Comparison of ENCODE assay signal across 11 cellular contexts in the genomic region with DNA sequence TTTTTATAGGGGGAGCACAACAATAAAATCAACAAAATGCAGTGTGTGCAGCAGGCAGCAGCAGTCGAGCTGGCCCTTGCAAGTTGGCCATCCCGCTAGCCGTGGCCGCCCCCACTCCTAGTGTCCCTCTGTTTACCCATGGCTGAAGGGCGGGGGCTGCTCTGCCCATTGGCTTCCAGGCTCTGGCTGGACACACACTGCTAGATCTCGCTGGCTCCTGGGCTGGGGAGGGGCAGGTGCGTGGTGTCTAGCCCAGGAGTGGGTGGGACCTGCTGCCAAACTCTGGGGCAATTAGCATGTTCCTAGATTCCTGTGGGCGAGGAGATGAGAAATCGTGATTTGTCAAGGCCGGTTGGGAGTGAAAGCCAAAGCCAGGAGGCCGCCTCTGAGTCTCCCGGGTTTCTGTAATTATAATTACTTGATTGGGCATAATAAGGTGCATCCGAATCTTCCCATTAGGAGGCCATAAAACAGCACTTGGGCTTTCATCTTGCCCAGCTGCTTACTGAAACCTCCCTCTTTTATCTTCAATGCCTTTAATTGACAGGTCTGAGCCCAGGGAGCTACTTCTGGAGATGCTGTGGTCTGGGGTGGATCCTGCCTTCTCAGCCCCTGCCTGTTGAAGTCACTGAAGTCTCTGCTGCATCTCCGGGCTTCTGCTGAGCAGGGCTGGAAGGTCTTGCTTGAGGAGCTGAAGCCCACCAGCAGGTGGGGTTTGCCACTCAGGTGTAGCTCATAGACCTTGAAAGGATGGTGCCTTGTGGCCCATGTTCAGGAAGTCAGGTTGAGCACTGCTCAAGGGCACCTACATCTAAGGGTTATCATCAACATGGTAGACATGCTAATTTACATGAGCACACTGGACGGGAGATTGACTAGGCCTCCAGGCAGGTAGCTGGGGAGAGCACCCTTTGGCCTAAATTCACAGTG. TPM values are rescaled to one million over a fixed set of nuclear protein-coding genes. Genes with fewer than 3 reads are reported as not detected.
DNase-seq lines count a peak whose midpoint lies in the region; ATAC-seq and TF ChIP-seq lines count a peak whose summit lies in the region.
"Had no signal": no experiment of that assay in that cellular context is flagged by ENCODE, and none has a peak within 500 bp of the region (broad histone marks: within the 10 kb centered on the region; RNA-seq: fewer than 3 reads in every experiment).

No MANE protein-coding gene starts in this region.

- no peak overlapping the region for H3K4me3 Mint-ChIP-seq in activated CD4-positive, alpha-beta memory T cell treated with anti-CD3 and anti-CD28 coated beads for 36 hours
- H3K4me3 Mint-ChIP-seq: central memory CD8-positive, alpha-beta T cell; neural crest cell had no signal

- BruUV-seq in HCT116 (replicated peaks; lab: Mats Ljungman, UMichigan): no TSS peak

- H3K27me3 Mint-ChIP-seq in activated CD4-positive, alpha-beta memory T cell treated with anti-CD3 and anti-CD28 coated beads for 36 hours: no peaks in the 10 kb centered on the region
- H3K27me3 Mint-ChIP-seq: central memory CD8-positive, alpha-beta T cell had no signal

- peak; percentile 33 to 47 (median 44); a peak in 4 of 6 replicates for TF ChIP-seq CTCF in HCT116 (IDR thresholded peaks at IDR 0.05 in 2 of 3, conservative IDR thresholded peaks at IDR 0.05 in 1 of 3; ENCODE audit: borderline replicate concordance in 1 of 3, insufficient read depth in 1 of 3, low read depth in 2 of 3, low read length in 2 of 3)
- TF ChIP-seq CTCF in GM20000 (IDR thresholded peaks at IDR 0.05; ENCODE audit: extremely low read depth, missing control alignments): no peak
- no peak for TF ChIP-seq CTCF in spleen (IDR thresholded peaks at IDR 0.05 in 8 of 11, conservative IDR thresholded peaks at IDR 0.05 in 3 of 11)

- H3K36me3 Mint-ChIP-seq in activated CD4-positive, alpha-beta memory T cell treated with anti-CD3 and anti-CD28 coated beads for 36 hours: no peaks in the 10 kb centered on the region

- peak; percentile 67 for TF ChIP-seq RAD21 in HCT116 (IDR thresholded peaks at IDR 0.05; ENCODE audit: low read depth)

- H3K9ac ChIP-seq in BLaER1 (no peak overlapping the region), HCT116 (ENCODE audit: low read length) (no peak overlapping the region)

- CTCF ChIA-PET in HCT116 (lab: Charles Lee): interaction anchor here (0.8 to 1.5 kb wide), 5 partner anchors 9 to 232 kb away, joined by 3 to 17 read pairs (median 4); no protein-coding TSS in a partner anchor
- CTCF ChIA-PET in activated CD4-positive, alpha-beta memory T cell treated with anti-CD3 and anti-CD28 coated beads for 36 hours (lab: Charles Lee): interaction anchor here (0.8 to 15.9 kb wide), 7 partner anchors 8 to 236 kb away, joined by 3 to 418 read pairs (median 3); no protein-coding TSS in a partner anchor

- H3K4me3 ChIP-seq in BLaER1 (no peak overlapping the region), HCT116 (replicated peaks in 1 of 2; ENCODE audit: low read depth in 1 of 2, low read length in 2 of 2) (no peak overlapping the region), spleen (no peak overlapping the region)

- peaks cover 14% of the 10 kb centered on the region for H3K9me3 Mint-ChIP-seq in activated CD4-positive, alpha-beta memory T cell treated with anti-CD3 and anti-CD28 coated beads for 36 hours
- H3K9me3 Mint-ChIP-seq: central memory CD8-positive, alpha-beta T cell had no signal

- intact Hi-C loops in HCT116 (cut with micrococcal nuclease): no loop called here
- intact Hi-C loops in activated CD4-positive, alpha-beta memory T cell treated with anti-CD3 and anti-CD28 coated beads for 36 hours (cut with micrococcal nuclease): no loop called here
- intact Hi-C loops in spleen (cut with DNase I; ENCODE audit: low total_unique reads): no loop called here

- no peaks in the 10 kb centered on the region for H3K79me2 ChIP-seq in HCT116 (ENCODE audit: insufficient read depth, low read length)

- POLR2A ChIA-PET in HCT116 (lab: Charles Lee): no interaction called here
- POLR2A ChIA-PET in activated CD4-positive, alpha-beta memory T cell treated with anti-CD3 and anti-CD28 coated beads for 36 hours (lab: Charles Lee): interaction anchor here (1.3 kb wide), 1 partner anchor 180 kb away, joined by 3 read pairs; no protein-coding TSS in a partner anchor

- RAD21 ChIA-PET in HCT116 (lab: Charles Lee; ENCODE audit: low non-redundant PET in 1 of 2, low total read pairs in 2 of 2, uncharacterized antibody in 2 of 2, unreplicated experiment in 2 of 2): interaction anchor here in 1 of 2 experiments (1.3 kb wide), 1 partner anchor 229 kb away, joined by 3 read pairs; no protein-coding TSS in a partner anchor

- 89 to 95% (median 93%) methylated on average over 15 of the region's 15 CpGs for WGBS in spleen, 5 donors

- H3K9me3 ChIP-seq in BLaER1 (peaks cover 14% of the 10 kb centered on the region), HCT116 (ENCODE audit: control insufficient read depth in 1 of 2, insufficient read depth in 1 of 2, low read depth in 1 of 2, low read length in 2 of 2) (no peaks in the 10 kb centered on the region), spleen (peaks cover 0 to 9% (median 3%) of the 10 kb centered on the region in 8 donors)

- peak; percentile 78 for ATAC-seq in HCT116

- H3K4me2 ChIP-seq in BLaER1 (peak overlapping the region; percentile 13; the same call in 1 of the 2 replicates), HCT116 (ENCODE audit: low read length) (no peak overlapping the region)

- no peaks in the 10 kb centered on the region for H3K9me2 ChIP-seq in HCT116 (ENCODE audit: insufficient read depth)

- H3K36me3 ChIP-seq in BLaER1: no peaks in the 10 kb centered on the region
- no peaks in the 10 kb centered on the region for H3K36me3 ChIP-seq in HCT116 (ENCODE audit: control insufficient read depth in 1 of 2, insufficient read depth in 2 of 2, low read length in 2 of 2)
- no peaks in the 10 kb centered on the region for H3K36me3 ChIP-seq in spleen

- H3K4me1 ChIP-seq in BLaER1: peaks cover 35% of the 10 kb centered on the region
- H3K4me1 ChIP-seq in HCT116 (ENCODE audit: control insufficient read depth in 1 of 2, insufficient read depth in 2 of 2, low read length in 2 of 2): no peaks in the 10 kb centered on the region
- H3K4me1 ChIP-seq in spleen: peaks cover 0 to 3% (median 0%) of the 10 kb centered on the region in 6 donors

- TF ChIP-seq POLR2A in HCT116 (IDR thresholded peaks at IDR 0.05; ENCODE audit: borderline replicate concordance, extremely low read depth, insufficient read depth, insufficient read length) (no peak), spleen (IDR thresholded peaks at IDR 0.05) (no peak)

- H3K27me3 ChIP-seq in BLaER1 (no peaks in the 10 kb centered on the region), HCT116 (ENCODE audit: insufficient read depth, low read length) (no peaks in the 10 kb centered on the region), spleen (replicated peaks in 1 of 7) (no peaks in the 10 kb centered on the region)

- H4K20me1 ChIP-seq in BLaER1 (no peaks in the 10 kb centered on the region), HCT116 (ENCODE audit: insufficient read depth) (no peaks in the 10 kb centered on the region)

- no peaks in the 10 kb centered on the region for H3K4me1 Mint-ChIP-seq in activated CD4-positive, alpha-beta memory T cell treated with anti-CD3 and anti-CD28 coated beads for 36 hours (ENCODE audit: low read depth)
- H3K4me1 Mint-ChIP-seq: neural crest cell had no signal

- no peak overlapping the region for H3K27ac Mint-ChIP-seq in activated CD4-positive, alpha-beta memory T cell treated with anti-CD3 and anti-CD28 coated beads for 36 hours

- H2AFZ ChIP-seq in HCT116 (ENCODE audit: low read depth, low read length, poor library complexity, severe bottlenecking): no peak overlapping the region

- H3K27ac ChIP-seq in BLaER1 (no peak overlapping the region), HCT116 (ENCODE audit: low read depth, low read length) (no peak overlapping the region), spleen (no peak overlapping the region)

- no peak for DNase-seq in HCT116 (ENCODE audit: low read depth, low spot score)
- DNase-seq in activated CD4-positive, alpha-beta memory T cell treated with anti-CD3 and anti-CD28 coated beads for 36 hours: peak; percentile 44
- peak; percentile 87 for DNase-seq in islet precursor cell
- DNase-seq in GM20000 (ENCODE audit: low spot score): no peak
- DNase-seq in LoVo (ENCODE audit: low spot score): no peak
- no peak for DNase-seq in NCI-H2107 (lab: John Stamatoyannopoulos, UW)
- no peak for DNase-seq in spleen
- DNase-seq: hippocampal formation had no signal

TF ChIP-seq in HCT116, 20 proteins besides CTCF, POLR2A, EP300 and RAD21:
- no peak for TF ChIP-seq TCF7L2 (IDR thresholded peaks at IDR 0.05; ENCODE audit: borderline replicate concordance, extremely low read depth, insufficient read depth, insufficient read length)
- TF ChIP-seq, protein P1, sequence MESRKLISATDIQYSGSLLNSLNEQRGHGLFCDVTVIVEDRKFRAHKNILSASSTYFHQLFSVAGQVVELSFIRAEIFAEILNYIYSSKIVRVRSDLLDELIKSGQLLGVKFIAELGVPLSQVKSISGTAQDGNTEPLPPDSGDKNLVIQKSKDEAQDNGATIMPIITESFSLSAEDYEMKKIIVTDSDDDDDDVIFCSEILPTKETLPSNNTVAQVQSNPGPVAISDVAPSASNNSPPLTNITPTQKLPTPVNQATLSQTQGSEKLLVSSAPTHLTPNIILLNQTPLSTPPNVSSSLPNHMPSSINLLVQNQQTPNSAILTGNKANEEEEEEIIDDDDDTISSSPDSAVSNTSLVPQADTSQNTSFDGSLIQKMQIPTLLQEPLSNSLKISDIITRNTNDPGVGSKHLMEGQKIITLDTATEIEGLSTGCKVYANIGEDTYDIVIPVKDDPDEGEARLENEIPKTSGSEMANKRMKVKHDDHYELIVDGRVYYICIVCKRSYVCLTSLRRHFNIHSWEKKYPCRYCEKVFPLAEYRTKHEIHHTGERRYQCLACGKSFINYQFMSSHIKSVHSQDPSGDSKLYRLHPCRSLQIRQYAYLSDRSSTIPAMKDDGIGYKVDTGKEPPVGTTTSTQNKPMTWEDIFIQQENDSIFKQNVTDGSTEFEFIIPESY (IDR thresholded peaks at IDR 0.05; ENCODE audit: extremely low read depth, insufficient replicate concordance, low read length): no peak
- no peak for TF ChIP-seq CBX3 (IDR thresholded peaks at IDR 0.05; ENCODE audit: low read depth)
- TF ChIP-seq POLR2AphosphoS5 (IDR thresholded peaks at IDR 0.05; ENCODE audit: low read depth, low read length): no peak
- TF ChIP-seq YY1 (IDR thresholded peaks at IDR 0.05; ENCODE audit: extremely low read depth, insufficient replicate concordance, low read depth, low read length): no peak

RNA-seq across cellular contexts. Expression of a gene that starts 44.5 kb away (rescaled TPM):
- total RNA-seq in HCT116 (2021; ENCODE audit: unreplicated experiment) (0.49 TPM), spleen (100 to 1,000 TPM in 1 of 7 donors, 10 to 100 TPM in 6; 26.9 to 111 (median 53.2) TPM)
- 0.20 TPM in 1 of 2 replicates, not detected in the other for polyA plus RNA-seq in HCT116 (2012)
- not detected for total RNA-seq in activated CD4-positive, alpha-beta memory T cell treated with anti-CD3 and anti-CD28 coated beads for 36 hours
- polyA plus RNA-seq in spleen: 10 to 100 TPM in 2 of 3 donors, 1 to 10 TPM in 1; 8.6 to 14.2 (median 12.3) TPM

RNA-seq across cellular contexts. Expression of a gene that starts 57.4 kb away (rescaled TPM):
- total RNA-seq in HCT116 (2021; ENCODE audit: unreplicated experiment) (37.4 TPM), spleen (10 to 100 TPM; 18.6 to 50.8 (median 36.4) TPM)
- polyA plus RNA-seq in HCT116 (2012): 31.3 and 42.8 TPM in 2 replicates
- total RNA-seq in activated CD4-positive, alpha-beta memory T cell treated with anti-CD3 and anti-CD28 coated beads for 36 hours: 100 to 1,000 TPM; 213 to 220 TPM
- 1 to 10 TPM; 1.9 to 4.6 (median 2.2) TPM for polyA plus RNA-seq in spleen

Comparison
In these comparisons a context has a peak if more than half of its experiments do, and no peak if none do; other contexts are left out.
1. DNase-seq: peak in activated CD4-positive, alpha-beta memory T cell treated with anti-CD3 and anti-CD28 coated beads for 36 hours (single experiment) and islet precursor cell (single experiment); none in HCT116 (single experiment), GM20000 (single experiment), LoVo (single experiment), NCI-H2107 (single experiment) and spleen (single experiment).
2. CTCF ChIP-seq: peak in HCT116 (3 of 3); none in GM20000 (single experiment) and spleen (0 of 11).
3. RNA of a gene that starts 44.5 kb away (total RNA-seq): 26.9 to 111 TPM in spleen; 0.49 TPM in HCT116 (single experiment) and not detected in activated CD4-positive, alpha-beta memory T cell treated with anti-CD3 and anti-CD28 coated beads for 36 hours; every median in the first group is over 10 times any median in the second.